22 cellular contexts compared by ENCODE assay signal in the genomic region with DNA sequence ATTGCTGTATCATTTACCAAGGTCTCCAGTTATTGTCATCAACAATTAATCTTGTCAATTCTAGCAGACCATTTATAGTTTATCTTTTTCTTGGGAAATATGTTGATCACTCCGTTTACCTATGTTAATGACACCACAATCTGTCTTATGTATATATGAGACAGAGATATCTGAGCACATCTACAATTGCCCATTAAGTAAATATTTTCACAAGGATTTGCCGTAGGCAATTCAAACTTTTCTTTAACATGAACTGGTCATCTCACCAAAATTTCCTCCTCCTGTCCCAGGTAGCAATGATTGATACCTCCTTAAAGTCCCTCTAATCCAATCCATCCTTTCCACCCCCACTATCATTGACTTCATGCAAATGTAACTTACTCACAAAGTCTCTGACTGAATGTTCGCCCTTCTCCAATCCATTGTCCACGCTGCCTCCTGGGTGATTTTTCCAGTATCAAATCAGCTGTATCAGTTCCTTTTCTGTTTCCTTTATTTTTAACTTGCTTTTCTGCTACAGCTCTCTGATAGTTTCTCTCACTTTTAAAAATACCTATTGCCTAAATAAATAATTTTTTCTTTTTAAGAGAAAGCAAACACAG.
DNase-seq lines count a peak whose midpoint lies in the region; ATAC-seq and TF ChIP-seq lines count a peak whose summit lies in the region.
"Had no signal": no experiment of that assay in that cellular context is flagged by ENCODE, and none has a peak within 500 bp of the region (broad histone marks: within the 10 kb centered on the region; RNA-seq: fewer than 3 reads in every experiment).

No MANE protein-coding gene starts in this region.

- H3K9ac ChIP-seq in HCT116 (ENCODE audit: low read length): no peak overlapping the region
- H3K9ac ChIP-seq: BLaER1 had no signal

- no peak overlapping the region for H3K4me2 ChIP-seq in HCT116 (ENCODE audit: low read length)
- H3K4me2 ChIP-seq: BLaER1 had no signal

- TF ChIP-seq RAD21 in HCT116 (IDR thresholded peaks at IDR 0.05; ENCODE audit: low read depth): no peak

- peaks cover 6% of the 10 kb centered on the region for H3K9me3 Mint-ChIP-seq in osteocyte (ENCODE audit: unreplicated experiment)
- H3K9me3 Mint-ChIP-seq: CD4-positive, alpha-beta T cell; T-helper 1 cell treated with Interleukin-12 subunit alpha and Interleukin-12 subunit beta and Interleukin-4 antibody, amounts not matched to agents 30 μg/mL and 1 μg/mL, for 36 hours had no signal

- no peak overlapping the region for H3K4me3 ChIP-seq in HCT116 (replicated peaks in 1 of 2; ENCODE audit: low read depth in 1 of 2, low read length in 2 of 2)
- no peak overlapping the region for H3K4me3 ChIP-seq in epithelial cell of esophagus (ENCODE audit: low read length)
- H3K4me3 ChIP-seq in sigmoid colon: no peak overlapping the region
- H3K4me3 ChIP-seq: BLaER1, SJSA1 had no signal

- peaks cover 0 to 3% of the 10 kb centered on the region in 2 experiments; a peak in 3 of 4 replicates for H3K4me1 ChIP-seq in HCT116 (ENCODE audit: control insufficient read depth in 1 of 2, insufficient read depth in 2 of 2, low read length in 2 of 2)
- H3K4me1 ChIP-seq in sigmoid colon: peaks cover 0 to 18% (median 10%) of the 10 kb centered on the region in 4 donors
- H3K4me1 ChIP-seq: BLaER1 had no signal

- H3K9me3 ChIP-seq in HCT116 (ENCODE audit: control insufficient read depth in 1 of 2, insufficient read depth in 1 of 2, low read depth in 1 of 2, low read length in 2 of 2) (no peaks in the 10 kb centered on the region), sigmoid colon (no peaks in the 10 kb centered on the region)
- H3K9me3 ChIP-seq: BLaER1, SJSA1 had no signal

- H3K4me3 Mint-ChIP-seq in osteocyte (ENCODE audit: unreplicated experiment): no peak overlapping the region
- H3K4me3 Mint-ChIP-seq: CD4-positive, alpha-beta T cell; IgD-negative memory B cell; T-helper 1 cell treated with Interleukin-12 subunit alpha and Interleukin-12 subunit beta and Interleukin-4 antibody, amounts not matched to agents 30 μg/mL and 1 μg/mL, for 36 hours had no signal

- H3K9me2 ChIP-seq in HCT116 (ENCODE audit: insufficient read depth): no peaks in the 10 kb centered on the region

- peak overlapping the region; percentile 83 for H3K27ac Mint-ChIP-seq in osteocyte (ENCODE audit: unreplicated experiment)
- H3K27ac Mint-ChIP-seq: CD4-positive, alpha-beta T cell; IgD-negative memory B cell; T-helper 1 cell treated with Interleukin-12 subunit alpha and Interleukin-12 subunit beta and Interleukin-4 antibody, amounts not matched to agents 30 μg/mL and 1 μg/mL, for 36 hours had no signal

- POLR2A ChIA-PET in HCT116 (lab: Charles Lee): no interaction called here

- WGBS in sigmoid colon, 2 donors: 55 to 81% methylated on average over 4 of the region's 4 CpGs

- no peak for DNase-seq in HCT116 (ENCODE audit: low read depth, low spot score)
- DNase-seq in NCI-H2227 (lab: John Stamatoyannopoulos, UW; ENCODE audit: unreplicated experiment): peak; percentile 29
- DNase-seq in epithelial cell of esophagus (ENCODE audit: low read depth): peak; percentile 6
- no peak for DNase-seq in osteocyte (ENCODE audit: extremely low spot score, unreplicated experiment)
- DNase-seq in DMS79 treated with DMSO at 0.1 percent for 48 hours (lab: John Stamatoyannopoulos, UW): no peak
- no peak for DNase-seq in T1000 (lab: John Stamatoyannopoulos, UW)
- no peak for DNase-seq in sigmoid colon
- no peak for DNase-seq in NCI-H1105 (lab: John Stamatoyannopoulos, UW)
- DNase-seq: ACHN; CD4-positive, alpha-beta T cell; COR-L47; DMS 273 treated with DMSO at 0.1 percent for 48 hours; MV-4-11; NCI-H2107; NCI-H226; NCI-H524; NCI-H82 had no signal

- H3K79me2 ChIP-seq in HCT116 (ENCODE audit: insufficient read depth, low read length): no peaks in the 10 kb centered on the region

- H3K27ac ChIP-seq in HCT116 (ENCODE audit: low read depth, low read length) (no peak overlapping the region), sigmoid colon (no peak overlapping the region)
- H3K27ac ChIP-seq: BLaER1 had no signal

- ATAC-seq in HCT116: no peak
- ATAC-seq: Right ventricle myocardium inferior had no signal

- H3K36me3 ChIP-seq in HCT116 (ENCODE audit: control insufficient read depth in 1 of 2, insufficient read depth in 2 of 2, low read length in 2 of 2): no peaks in the 10 kb centered on the region
- H3K36me3 ChIP-seq in sigmoid colon: no peaks in the 10 kb centered on the region
- H3K36me3 ChIP-seq: BLaER1, SJSA1 had no signal

- CTCF ChIA-PET in HCT116 (lab: Charles Lee): no interaction called here

- no peak for TF ChIP-seq CTCF in HCT116 (IDR thresholded peaks at IDR 0.05 in 2 of 3, conservative IDR thresholded peaks at IDR 0.05 in 1 of 3; ENCODE audit: borderline replicate concordance in 1 of 3, insufficient read depth in 1 of 3, low read depth in 2 of 3, low read length in 2 of 3)
- no peak for TF ChIP-seq CTCF in epithelial cell of esophagus (IDR thresholded peaks at IDR 0.05; ENCODE audit: insufficient read depth, low read depth, low read length, missing control alignments)
- no peak for TF ChIP-seq CTCF in osteocyte (IDR thresholded peaks at IDR 0.05)
- TF ChIP-seq CTCF in sigmoid colon (IDR thresholded peaks at IDR 0.05): no peak

- intact Hi-C loops in HCT116 (cut with micrococcal nuclease) (no loop called here), sigmoid colon (cut with DNase I) (no loop called here)

- TF ChIP-seq EP300 in sigmoid colon (IDR thresholded peaks at IDR 0.05): no peak

- no peaks in the 10 kb centered on the region for H4K20me1 ChIP-seq in HCT116 (ENCODE audit: insufficient read depth)
- H4K20me1 ChIP-seq: BLaER1 had no signal

- H3K27me3 Mint-ChIP-seq in osteocyte (ENCODE audit: unreplicated experiment): no peaks in the 10 kb centered on the region
- H3K27me3 Mint-ChIP-seq: CD4-positive, alpha-beta T cell; IgD-negative memory B cell had no signal

- no TSS peak for BruUV-seq in HCT116 (replicated peaks; lab: Mats Ljungman, UMichigan)

- TF ChIP-seq POLR2A in HCT116 (IDR thresholded peaks at IDR 0.05; ENCODE audit: borderline replicate concordance, extremely low read depth, insufficient read depth, insufficient read length) (no peak), sigmoid colon (IDR thresholded peaks at IDR 0.05) (no peak)

- RAD21 ChIA-PET in HCT116 (lab: Charles Lee; ENCODE audit: low non-redundant PET in 1 of 2, low total read pairs in 2 of 2, uncharacterized antibody in 2 of 2, unreplicated experiment in 2 of 2): no interaction called here

- H3K4me1 Mint-ChIP-seq in osteocyte (ENCODE audit: unreplicated experiment): peaks cover 31% of the 10 kb centered on the region
- H3K4me1 Mint-ChIP-seq: IgD-negative memory B cell had no signal

- H3K27me3 ChIP-seq in HCT116 (ENCODE audit: insufficient read depth, low read length) (no peaks in the 10 kb centered on the region), sigmoid colon (no peaks in the 10 kb centered on the region)
- H3K27me3 ChIP-seq: BLaER1, SJSA1 had no signal

- peak overlapping the region; percentile 18 for H2AFZ ChIP-seq in HCT116 (ENCODE audit: low read depth, low read length, poor library complexity, severe bottlenecking)

- H3K36me3 Mint-ChIP-seq in osteocyte (ENCODE audit: unreplicated experiment): peaks cover 4% of the 10 kb centered on the region
- H3K36me3 Mint-ChIP-seq: IgD-negative memory B cell had no signal

TF ChIP-seq in HCT116, 20 proteins besides CTCF, POLR2A, EP300 and RAD21 (continues in another document):
- no peak for TF ChIP-seq EGR1 (IDR thresholded peaks at IDR 0.05; ENCODE audit: low read depth)
- TF ChIP-seq SP1 (IDR thresholded peaks at IDR 0.05; ENCODE audit: low read depth): no peak
- TF ChIP-seq YY1 (IDR thresholded peaks at IDR 0.05; ENCODE audit: extremely low read depth, insufficient replicate concordance, low read depth, low read length): no peak
- no peak for TF ChIP-seq SRF (IDR thresholded peaks at IDR 0.05; ENCODE audit: low read depth)
- no peak for TF ChIP-seq CBX3 (IDR thresholded peaks at IDR 0.05; ENCODE audit: low read depth)
- TF ChIP-seq ZNF274 (IDR thresholded peaks at IDR 0.05; ENCODE audit: low read depth, low read length): no peak
- TF ChIP-seq EZH2phosphoT487 (IDR thresholded peaks at IDR 0.05; ENCODE audit: borderline replicate concordance): no peak
- TF ChIP-seq EZH2 (IDR thresholded peaks at IDR 0.05): no peak
- TF ChIP-seq SIN3A (IDR thresholded peaks at IDR 0.05; ENCODE audit: low read depth): no peak
- TF ChIP-seq MAX (IDR thresholded peaks at IDR 0.05): no peak
- no peak for TF ChIP-seq POLR2AphosphoS5 (IDR thresholded peaks at IDR 0.05; ENCODE audit: low read depth, low read length)
- TF ChIP-seq ZBTB33 (IDR thresholded peaks at IDR 0.05; ENCODE audit: extremely low read depth, insufficient replicate concordance, low read length): no peak

Comparison
In these comparisons a context has a peak if more than half of its experiments do, and no peak if none do; other contexts are left out.
1. DNase-seq: peak in NCI-H2227 (single experiment) and epithelial cell of esophagus (single experiment); none in HCT116 (single experiment), osteocyte (single experiment), DMS79 treated with DMSO at 0.1 percent for 48 hours (single experiment), T1000 (single experiment), sigmoid colon (single experiment) and NCI-H1105 (single experiment).